In genomic region chr17:15930426-15930825, GRCh38 we compare ENCODE assay signal across 1 cellular context.
TF ChIP-seq lines count a peak whose summit lies in the region.

No MANE protein-coding gene starts in this region.

TF ChIP-seq in IMR-90, 13 proteins besides CTCF, POLR2A, EP300 and RAD21 (continued from another document):
- TF ChIP-seq, protein P1, sequence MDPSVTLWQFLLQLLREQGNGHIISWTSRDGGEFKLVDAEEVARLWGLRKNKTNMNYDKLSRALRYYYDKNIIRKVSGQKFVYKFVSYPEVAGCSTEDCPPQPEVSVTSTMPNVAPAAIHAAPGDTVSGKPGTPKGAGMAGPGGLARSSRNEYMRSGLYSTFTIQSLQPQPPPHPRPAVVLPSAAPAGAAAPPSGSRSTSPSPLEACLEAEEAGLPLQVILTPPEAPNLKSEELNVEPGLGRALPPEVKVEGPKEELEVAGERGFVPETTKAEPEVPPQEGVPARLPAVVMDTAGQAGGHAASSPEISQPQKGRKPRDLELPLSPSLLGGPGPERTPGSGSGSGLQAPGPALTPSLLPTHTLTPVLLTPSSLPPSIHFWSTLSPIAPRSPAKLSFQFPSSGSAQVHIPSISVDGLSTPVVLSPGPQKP (IDR thresholded peaks at IDR 0.05; ENCODE audit: borderline replicate concordance, low read depth, low read length): no peak
- no peak for TF ChIP-seq FOS (IDR thresholded peaks at IDR 0.05; ENCODE audit: low read depth, low read length)
- TF ChIP-seq SMC3 (IDR thresholded peaks at IDR 0.05; ENCODE audit: low read depth, low read length): no peak
- no peak for TF ChIP-seq RCOR1 (IDR thresholded peaks at IDR 0.05; ENCODE audit: insufficient replicate concordance, low read length)
- no peak for TF ChIP-seq MXI1 (IDR thresholded peaks at IDR 0.05; ENCODE audit: borderline replicate concordance, low read depth, low read length)
- TF ChIP-seq MAZ (IDR thresholded peaks at IDR 0.05; ENCODE audit: borderline replicate concordance, low read depth, low read length): no peak
TF ChIP-seq in IMR-90: peak in this region for 0.
